Comparison of ENCODE assay signal across 26 cellular contexts in the genomic region with DNA sequence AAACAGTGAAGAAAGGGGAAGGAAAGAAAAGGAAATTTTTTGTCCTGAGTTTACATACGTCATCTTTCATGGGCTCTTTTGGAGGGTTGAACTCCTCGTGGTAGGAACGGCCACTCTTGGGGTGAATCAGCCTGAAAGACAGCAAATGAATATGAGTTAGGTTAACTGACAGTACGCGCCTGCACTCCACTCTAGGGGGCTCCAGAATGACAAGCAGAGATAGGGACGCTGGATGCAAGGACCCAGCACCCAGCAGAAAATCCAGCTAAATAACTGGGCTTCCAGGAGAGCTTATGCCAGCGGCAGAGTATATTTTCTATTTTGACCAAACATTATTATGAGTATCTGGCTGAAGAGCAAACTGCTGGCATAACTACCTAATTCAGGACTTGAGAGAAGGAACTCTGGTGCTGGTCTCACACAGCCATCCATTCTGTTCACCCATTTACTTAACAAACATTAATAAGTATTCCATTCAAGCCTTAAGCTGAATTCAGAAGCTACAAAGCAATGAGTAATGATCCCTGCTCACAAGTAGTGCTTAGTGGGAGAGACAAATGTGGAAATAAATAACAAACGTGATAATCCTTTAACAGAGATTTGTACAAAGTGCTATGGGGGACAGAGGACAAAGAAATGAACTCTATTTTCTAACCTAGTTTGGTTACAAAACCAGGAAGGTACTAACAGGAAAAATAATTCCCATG. TPM values are rescaled to one million over a fixed set of nuclear protein-coding genes. Genes with fewer than 3 reads are reported as not detected.
DNase-seq lines count a peak whose midpoint lies in the region; ATAC-seq and TF ChIP-seq lines count a peak whose summit lies in the region.
"Had no signal": no experiment of that assay in that cellular context is flagged by ENCODE, and none has a peak within 500 bp of the region (broad histone marks: within the 10 kb centered on the region; RNA-seq: fewer than 3 reads in every experiment).

No MANE protein-coding gene starts in this region.

- no peaks in the 10 kb centered on the region for H3K27me3 Mint-ChIP-seq in activated naive CD8-positive, alpha-beta T cell
- H3K27me3 Mint-ChIP-seq in activated naive CD8-positive, alpha-beta T cell treated with anti-CD3 and anti-CD28 coated beads, Interleukin-2, amount 50 U/mL, for 24 hours = no peaks in the 10 kb centered on the region
- no peaks in the 10 kb centered on the region for H3K27me3 Mint-ChIP-seq in stimulated activated naive B cell treated with anti-CD40 and anti-IgM and Interleukin-4, amounts not matched to agents 10 μg/mL and 1 μg/mL and 100 μg/mL, for 72 hours
- H3K27me3 Mint-ChIP-seq in activated CD4-positive, alpha-beta T cell treated with anti-CD3 and anti-CD28 coated beads for 36 hours = no peaks in the 10 kb centered on the region
- H3K27me3 Mint-ChIP-seq: activated T-helper 17 cell treated with anti-CD3 and anti-CD28 coated beads, Interleukin-2, amount 50 U/mL, for 72 hours; dendritic cell treated with granulocyte-macrophage colony-stimulating factor and Interleukin-4, amounts not matched to agents 40 ng/mL and 50 ng/mL, for 4 days; IgD-negative memory B cell; naive thymus-derived CD4-positive, alpha-beta T cell had no signal

- no peaks in the 10 kb centered on the region for H3K9me3 Mint-ChIP-seq in activated naive CD8-positive, alpha-beta T cell (ENCODE audit: low read depth)
- H3K9me3 Mint-ChIP-seq in activated naive CD8-positive, alpha-beta T cell treated with anti-CD3 and anti-CD28 coated beads, Interleukin-2, amount 50 U/mL, for 24 hours = no peaks in the 10 kb centered on the region
- no peaks in the 10 kb centered on the region for H3K9me3 Mint-ChIP-seq in stimulated activated naive B cell treated with anti-CD40 and anti-IgM and Interleukin-4, amounts not matched to agents 10 μg/mL and 1 μg/mL and 100 μg/mL, for 72 hours
- H3K9me3 Mint-ChIP-seq in activated CD4-positive, alpha-beta T cell treated with anti-CD3 and anti-CD28 coated beads for 36 hours (ENCODE audit: low read depth) = no peaks in the 10 kb centered on the region
- H3K9me3 Mint-ChIP-seq: activated T-helper 17 cell treated with anti-CD3 and anti-CD28 coated beads, Interleukin-2, amount 50 U/mL, for 72 hours; dendritic cell treated with granulocyte-macrophage colony-stimulating factor and Interleukin-4, amounts not matched to agents 40 ng/mL and 50 ng/mL, for 4 days; IgD-negative memory B cell; naive thymus-derived CD4-positive, alpha-beta T cell had no signal

- H3K4me3 Mint-ChIP-seq in activated naive CD8-positive, alpha-beta T cell = no peak overlapping the region
- no peak overlapping the region for H3K4me3 Mint-ChIP-seq in activated naive CD8-positive, alpha-beta T cell treated with anti-CD3 and anti-CD28 coated beads, Interleukin-2, amount 50 U/mL, for 24 hours
- H3K4me3 Mint-ChIP-seq in stimulated activated naive B cell treated with anti-CD40 and anti-IgM and Interleukin-4, amounts not matched to agents 10 μg/mL and 1 μg/mL and 100 μg/mL, for 72 hours = no peak overlapping the region
- H3K4me3 Mint-ChIP-seq in activated CD4-positive, alpha-beta T cell treated with anti-CD3 and anti-CD28 coated beads for 36 hours = no peak overlapping the region
- H3K4me3 Mint-ChIP-seq: activated T-helper 17 cell treated with anti-CD3 and anti-CD28 coated beads, Interleukin-2, amount 50 U/mL, for 72 hours; dendritic cell treated with granulocyte-macrophage colony-stimulating factor and Interleukin-4, amounts not matched to agents 40 ng/mL and 50 ng/mL, for 4 days; IgD-negative memory B cell; naive thymus-derived CD4-positive, alpha-beta T cell had no signal

- H3K4me1 Mint-ChIP-seq in activated naive CD8-positive, alpha-beta T cell (ENCODE audit: low read depth) = peaks cover 8% of the 10 kb centered on the region
- peaks cover 13% of the 10 kb centered on the region for H3K4me1 Mint-ChIP-seq in activated naive CD8-positive, alpha-beta T cell treated with anti-CD3 and anti-CD28 coated beads, Interleukin-2, amount 50 U/mL, for 24 hours
- no peaks in the 10 kb centered on the region for H3K4me1 Mint-ChIP-seq in stimulated activated naive B cell treated with anti-CD40 and anti-IgM and Interleukin-4, amounts not matched to agents 10 μg/mL and 1 μg/mL and 100 μg/mL, for 72 hours
- peaks cover 14% of the 10 kb centered on the region for H3K4me1 Mint-ChIP-seq in activated CD4-positive, alpha-beta T cell treated with anti-CD3 and anti-CD28 coated beads for 36 hours

- intact Hi-C loops in head of caudate nucleus (cut with DNase I) = no loop called here
- intact Hi-C loops in activated CD4-positive, alpha-beta T cell treated with anti-CD3 and anti-CD28 coated beads for 36 hours (cut with DNase I, micrococcal nuclease) = no loop called here

- no peak for TF ChIP-seq CTCF in VCaP (conservative IDR thresholded peaks at IDR 0.05)

- POLR2A ChIA-PET in activated CD4-positive, alpha-beta T cell treated with anti-CD3 and anti-CD28 coated beads for 36 hours (lab: Charles Lee) = no interaction called here

- H3K36me3 Mint-ChIP-seq in activated naive CD8-positive, alpha-beta T cell = peaks cover 18% of the 10 kb centered on the region
- H3K36me3 Mint-ChIP-seq in activated naive CD8-positive, alpha-beta T cell treated with anti-CD3 and anti-CD28 coated beads, Interleukin-2, amount 50 U/mL, for 24 hours (ENCODE audit: low read depth) = peaks cover 60% of the 10 kb centered on the region
- H3K36me3 Mint-ChIP-seq in stimulated activated naive B cell treated with anti-CD40 and anti-IgM and Interleukin-4, amounts not matched to agents 10 μg/mL and 1 μg/mL and 100 μg/mL, for 72 hours = peaks cover 44 to 67% of the 10 kb centered on the region in 2 donors
- H3K36me3 Mint-ChIP-seq in activated CD4-positive, alpha-beta T cell treated with anti-CD3 and anti-CD28 coated beads for 36 hours (ENCODE audit: low read depth) = peaks cover 67% of the 10 kb centered on the region

- no peak for ATAC-seq in activated naive CD8-positive, alpha-beta T cell treated with anti-CD3 and anti-CD28 coated beads, Interleukin-2, amount 50 U/mL, for 24 hours
- no peak for ATAC-seq in stimulated activated naive B cell treated with anti-CD40 and anti-IgM and Interleukin-4, amounts not matched to agents 10 μg/mL and 1 μg/mL and 100 μg/mL, for 72 hours (replicated peaks)
- ATAC-seq in activated CD4-positive, alpha-beta T cell treated with anti-CD3 and anti-CD28 coated beads for 36 hours = no peak
- ATAC-seq in GM21360 (IDR thresholded peaks at IDR 0.05; ENCODE audit: unreplicated experiment) = no peak
- ATAC-seq: activated T-helper 17 cell treated with anti-CD3 and anti-CD28 coated beads, Interleukin-2, amount 50 U/mL, for 72 hours; naive thymus-derived CD4-positive, alpha-beta T cell; sciatic nerve had no signal

- CTCF ChIA-PET in activated CD4-positive, alpha-beta T cell treated with anti-CD3 and anti-CD28 coated beads for 36 hours (lab: Charles Lee) = interaction anchor here (0.7 to 1.3 kb wide), 4 partner anchors 7 to 113 kb away, joined by 3 to 5 read pairs (median 4); no protein-coding TSS in a partner anchor

- peak overlapping the region; percentile 90 for H3K27ac ChIP-seq in VCaP
- H3K27ac ChIP-seq: C4-2B, epithelial cell of prostate, ovary, Peyer's patch, SJSA1, tibial artery had no signal

- H3K27ac Mint-ChIP-seq in activated naive CD8-positive, alpha-beta T cell = peak overlapping the region; percentile 28
- no peak overlapping the region for H3K27ac Mint-ChIP-seq in activated naive CD8-positive, alpha-beta T cell treated with anti-CD3 and anti-CD28 coated beads, Interleukin-2, amount 50 U/mL, for 24 hours
- peak overlapping the region; percentile 37 for H3K27ac Mint-ChIP-seq in stimulated activated naive B cell treated with anti-CD40 and anti-IgM and Interleukin-4, amounts not matched to agents 10 μg/mL and 1 μg/mL and 100 μg/mL, for 72 hours
- no peak overlapping the region for H3K27ac Mint-ChIP-seq in activated CD4-positive, alpha-beta T cell treated with anti-CD3 and anti-CD28 coated beads for 36 hours
- H3K27ac Mint-ChIP-seq: activated T-helper 17 cell treated with anti-CD3 and anti-CD28 coated beads, Interleukin-2, amount 50 U/mL, for 72 hours; dendritic cell treated with granulocyte-macrophage colony-stimulating factor and Interleukin-4, amounts not matched to agents 40 ng/mL and 50 ng/mL, for 4 days; IgD-negative memory B cell had no signal

- no peak for DNase-seq in activated naive CD8-positive, alpha-beta T cell treated with anti-CD3 and anti-CD28 coated beads, Interleukin-2, amount 50 U/mL, for 24 hours
- DNase-seq in head of caudate nucleus (peak in 27 of 42 donors; percentile 19 to 75 (median 39)), NCI-H2029 (lab: John Stamatoyannopoulos, UW) (no peak)
- no peak for DNase-seq in stimulated activated naive B cell treated with anti-CD40 and anti-IgM and Interleukin-4, amounts not matched to agents 10 μg/mL and 1 μg/mL and 100 μg/mL, for 72 hours
- no peak for DNase-seq in activated CD4-positive, alpha-beta T cell treated with anti-CD3 and anti-CD28 coated beads for 36 hours
- DNase-seq: activated CD4-positive, alpha-beta T cell treated with anti-CD3 and anti-CD28 coated beads for 1 hour; DMS 273 treated with DMSO at 0.1 percent for 48 hours; foreskin fibroblast; mesenchymal stem cell; MM.1S; naive thymus-derived CD4-positive, alpha-beta T cell; NCI-H748 treated with DMSO at 0.1 percent for 48 hours; ovary; Peyer's patch; T1000; tibial artery had no signal

RNA-seq across cellular contexts. Expression of a gene that starts 22.1 kb away (rescaled TPM):
- total RNA-seq in activated CD4-positive, alpha-beta T cell treated with anti-CD3 and anti-CD28 coated beads for 36 hours = 100 to 1,000 TPM; 386 to 464 TPM

RNA-seq across cellular contexts. Expression of a gene that starts 50.0 kb away (rescaled TPM):
- total RNA-seq in activated CD4-positive, alpha-beta T cell treated with anti-CD3 and anti-CD28 coated beads for 36 hours = 10 to 100 TPM; 22.5 to 23.9 TPM

Comparison
In these comparisons a context has a peak if more than half of its experiments do, and no peak if none do; other contexts are left out.
1. H3K27ac Mint-ChIP-seq: peak in activated naive CD8-positive, alpha-beta T cell (single experiment) and stimulated activated naive B cell treated with anti-CD40 and anti-IgM and Interleukin-4, amounts not matched to agents 10 μg/mL and 1 μg/mL and 100 μg/mL, for 72 hours (single experiment); none in activated naive CD8-positive, alpha-beta T cell treated with anti-CD3 and anti-CD28 coated beads, Interleukin-2, amount 50 U/mL, for 24 hours (single experiment) and activated CD4-positive, alpha-beta T cell treated with anti-CD3 and anti-CD28 coated beads for 36 hours (single experiment).
2. DNase-seq: peak in head of caudate nucleus (27 of 42); none in activated naive CD8-positive, alpha-beta T cell treated with anti-CD3 and anti-CD28 coated beads, Interleukin-2, amount 50 U/mL, for 24 hours (single experiment), stimulated activated naive B cell treated with anti-CD40 and anti-IgM and Interleukin-4, amounts not matched to agents 10 μg/mL and 1 μg/mL and 100 μg/mL, for 72 hours (single experiment), NCI-H2029 (single experiment) and activated CD4-positive, alpha-beta T cell treated with anti-CD3 and anti-CD28 coated beads for 36 hours (single experiment).